In genomic region chr1:32786856-32787255, GRCh38 we compare ENCODE assay signal across 8 cellular contexts. TPM values are rescaled to one million over a fixed set of nuclear protein-coding genes. Genes with fewer than 3 reads are reported as not detected.
DNase-seq lines count a peak whose midpoint lies in the region; ATAC-seq and TF ChIP-seq lines count a peak whose summit lies in the region.

No MANE protein-coding gene starts in this region.

- H3K9me3 ChIP-seq in RWPE2 (ENCODE audit: severe bottlenecking) = peaks cover 2% of the 10 kb centered on the region
- no peaks in the 10 kb centered on the region for H3K9me3 ChIP-seq in thyroid gland

- ATAC-seq in RWPE2 (ENCODE audit: low read depth) (no peak), GM18867 (IDR thresholded peaks at IDR 0.05; ENCODE audit: unreplicated experiment) (no peak), GM18520 (IDR thresholded peaks at IDR 0.05; ENCODE audit: unreplicated experiment) (no peak)

- H3K4me1 Mint-ChIP-seq in activated CD4-positive, alpha-beta T cell treated with anti-CD3 and anti-CD28 coated beads, Interleukin-2, amount 10 ng/mL, durations not matched to agents 24 days and 14 days = peaks cover 3% of the 10 kb centered on the region
- peaks cover 9% of the 10 kb centered on the region for H3K4me1 Mint-ChIP-seq in activated CD4-positive, alpha-beta T cell treated with anti-CD3 and anti-CD28 coated beads, Interleukin-2, amount 10 ng/mL, durations not matched to agents 7 days and 5 days

- no peaks in the 10 kb centered on the region for H3K27me3 Mint-ChIP-seq in activated CD4-positive, alpha-beta T cell treated with anti-CD3 and anti-CD28 coated beads, Interleukin-2, amount 10 ng/mL, durations not matched to agents 24 days and 14 days
- H3K27me3 Mint-ChIP-seq in activated CD4-positive, alpha-beta T cell treated with anti-CD3 and anti-CD28 coated beads, Interleukin-2, amount 10 ng/mL, durations not matched to agents 7 days and 5 days = no peaks in the 10 kb centered on the region

- POLR2A ChIA-PET in activated CD4-positive, alpha-beta T cell treated with anti-CD3 and anti-CD28 coated beads, Interleukin-2, amount 10 ng/mL, durations not matched to agents 7 days and 5 days (lab: Charles Lee) = no interaction called here

- H3K27ac ChIP-seq in RWPE2 (ENCODE audit: poor library complexity, severe bottlenecking) = no peak overlapping the region
- no peak overlapping the region for H3K27ac ChIP-seq in thyroid gland

- H3K4me3 Mint-ChIP-seq in activated CD4-positive, alpha-beta T cell treated with anti-CD3 and anti-CD28 coated beads, Interleukin-2, amount 10 ng/mL, durations not matched to agents 24 days and 14 days = no peak overlapping the region
- H3K4me3 Mint-ChIP-seq in activated CD4-positive, alpha-beta T cell treated with anti-CD3 and anti-CD28 coated beads, Interleukin-2, amount 10 ng/mL, durations not matched to agents 7 days and 5 days = no peak overlapping the region

- 77 to 80% methylated on average over 4 of the region's 4 CpGs for WGBS in thyroid gland, 2 donors

- no peaks in the 10 kb centered on the region for H3K9me3 Mint-ChIP-seq in activated CD4-positive, alpha-beta T cell treated with anti-CD3 and anti-CD28 coated beads, Interleukin-2, amount 10 ng/mL, durations not matched to agents 24 days and 14 days
- H3K9me3 Mint-ChIP-seq in activated CD4-positive, alpha-beta T cell treated with anti-CD3 and anti-CD28 coated beads, Interleukin-2, amount 10 ng/mL, durations not matched to agents 7 days and 5 days = no peaks in the 10 kb centered on the region

- no peak for TF ChIP-seq POLR2A in thyroid gland (IDR thresholded peaks at IDR 0.05)

- H3K27ac Mint-ChIP-seq in activated CD4-positive, alpha-beta T cell treated with anti-CD3 and anti-CD28 coated beads, Interleukin-2, amount 10 ng/mL, durations not matched to agents 24 days and 14 days = peak overlapping the region; percentile 29
- H3K27ac Mint-ChIP-seq in activated CD4-positive, alpha-beta T cell treated with anti-CD3 and anti-CD28 coated beads, Interleukin-2, amount 10 ng/mL, durations not matched to agents 7 days and 5 days = no peak overlapping the region

- H3K36me3 ChIP-seq in RWPE2 (ENCODE audit: low read depth) (peaks cover 96% of the 10 kb centered on the region), thyroid gland (peaks cover 20 to 30% of the 10 kb centered on the region in 2 donors)

- intact Hi-C loops in activated CD4-positive, alpha-beta T cell treated with anti-CD3 and anti-CD28 coated beads, Interleukin-2, amount 10 ng/mL, durations not matched to agents 24 days and 14 days (cut with micrococcal nuclease) = no loop called here
- intact Hi-C loops in thyroid gland (cut with DNase I) = no loop called here

- H3K27me3 ChIP-seq in RWPE2 (ENCODE audit: insufficient read depth, poor library complexity, severe bottlenecking) = no peaks in the 10 kb centered on the region
- H3K27me3 ChIP-seq in thyroid gland = no peaks in the 10 kb centered on the region

- H3K4me3 ChIP-seq in RWPE2 (ENCODE audit: severe bottlenecking) (no peak overlapping the region), fibroblast of the aortic adventitia (ENCODE audit: low read depth, low read length) (no peak overlapping the region), thyroid gland (replicated peaks in 1 of 3) (no peak overlapping the region)

- CTCF ChIA-PET in activated CD4-positive, alpha-beta T cell treated with anti-CD3 and anti-CD28 coated beads, Interleukin-2, amount 10 ng/mL, durations not matched to agents 7 days and 5 days (lab: Charles Lee) = interaction anchor here (1.0 kb wide), 1 partner anchor 15 kb away, joined by 3 read pairs; no protein-coding TSS in a partner anchor

- no peak for DNase-seq in activated CD4-positive, alpha-beta T cell treated with anti-CD3 and anti-CD28 coated beads, Interleukin-2, amount 10 ng/mL, durations not matched to agents 24 days and 14 days
- no peak for DNase-seq in activated CD4-positive, alpha-beta T cell treated with anti-CD3 and anti-CD28 coated beads, Interleukin-2, amount 10 ng/mL, durations not matched to agents 7 days and 5 days
- DNase-seq in RWPE2 (ENCODE audit: low spot score) (no peak), fibroblast of the aortic adventitia (ENCODE audit: low read depth) (peak; percentile 44), thyroid gland (no peak), activated gamma-delta T cell (lab: John Stamatoyannopoulos, UW) (no peak)

- H3K4me1 ChIP-seq in RWPE2 (ENCODE audit: insufficient read depth, poor library complexity, severe bottlenecking) = peaks cover 8% of the 10 kb centered on the region
- no peaks in the 10 kb centered on the region for H3K4me1 ChIP-seq in thyroid gland

- peaks cover 57% of the 10 kb centered on the region for H3K36me3 Mint-ChIP-seq in activated CD4-positive, alpha-beta T cell treated with anti-CD3 and anti-CD28 coated beads, Interleukin-2, amount 10 ng/mL, durations not matched to agents 24 days and 14 days (ENCODE audit: low read depth)
- H3K36me3 Mint-ChIP-seq in activated CD4-positive, alpha-beta T cell treated with anti-CD3 and anti-CD28 coated beads, Interleukin-2, amount 10 ng/mL, durations not matched to agents 7 days and 5 days (ENCODE audit: low read depth) = peaks cover 45% of the 10 kb centered on the region

- peak; percentile 16 for TF ChIP-seq CTCF in RWPE2 (IDR thresholded peaks at IDR 0.05; ENCODE audit: poor library complexity, severe bottlenecking)
- TF ChIP-seq CTCF in fibroblast of the aortic adventitia (IDR thresholded peaks at IDR 0.05; ENCODE audit: insufficient read depth, low read length) = peak; percentile 36
- peak in 5 of 6 experiments; percentile 13 to 24 (median 16) for TF ChIP-seq CTCF in thyroid gland (IDR thresholded peaks at IDR 0.05)

RNA-seq across cellular contexts. Expression of gene YARS1, which starts 30.3 kb away (rescaled TPM):
- total RNA-seq in activated CD4-positive, alpha-beta T cell treated with anti-CD3 and anti-CD28 coated beads, Interleukin-2, amount 10 ng/mL, durations not matched to agents 24 days and 14 days = 206 and 214 TPM in 2 replicates
- total RNA-seq in activated CD4-positive, alpha-beta T cell treated with anti-CD3 and anti-CD28 coated beads, Interleukin-2, amount 10 ng/mL, durations not matched to agents 7 days and 5 days = 100 to 1,000 TPM; 167 to 196 TPM
- 96.7 and 186 TPM in 2 replicates for total RNA-seq in fibroblast of the aortic adventitia (ENCODE audit: low replicate concordance)
- total RNA-seq in thyroid gland = 10 to 100 TPM; 42.8 to 76.0 (median 50.3) TPM

RNA-seq across cellular contexts. Expression of gene S100PBP, which starts 30.6 kb away (rescaled TPM):
- 43.8 and 46.9 TPM in 2 replicates for total RNA-seq in activated CD4-positive, alpha-beta T cell treated with anti-CD3 and anti-CD28 coated beads, Interleukin-2, amount 10 ng/mL, durations not matched to agents 24 days and 14 days
- total RNA-seq in activated CD4-positive, alpha-beta T cell treated with anti-CD3 and anti-CD28 coated beads, Interleukin-2, amount 10 ng/mL, durations not matched to agents 7 days and 5 days = 10 to 100 TPM; 58.0 to 65.8 TPM
- total RNA-seq in fibroblast of the aortic adventitia (ENCODE audit: low replicate concordance) = 42.4 and 64.5 TPM in 2 replicates
- total RNA-seq in thyroid gland = 10 to 100 TPM; 27.3 to 41.9 (median 34.7) TPM
